Comparison of ENCODE assay signal across 31 cellular contexts in the genomic region with DNA sequence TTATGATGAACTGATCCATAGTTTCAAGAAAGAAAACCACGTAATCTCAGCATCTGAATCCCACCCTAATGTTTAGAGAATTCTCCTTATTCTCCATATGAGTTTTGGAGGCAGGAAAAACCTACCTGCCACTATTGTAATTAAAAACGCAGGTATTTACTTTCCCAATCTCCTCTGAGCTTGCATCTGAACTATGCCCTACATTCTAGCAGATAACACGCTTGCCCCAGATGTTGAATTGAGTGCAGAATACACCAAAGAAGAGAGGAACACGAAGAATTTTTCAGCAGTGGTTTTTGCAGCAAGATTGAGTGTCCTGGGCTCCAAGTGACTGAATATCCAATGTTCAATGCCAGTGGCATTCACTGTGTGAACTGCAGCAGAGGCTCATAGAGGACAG.
"Had no signal": no experiment of that assay in that cellular context is flagged by ENCODE, and none has a peak within 500 bp of the region (broad histone marks: within the 10 kb centered on the region; RNA-seq: fewer than 3 reads in every experiment).

No MANE protein-coding gene starts in this region.

- H3K4me1 ChIP-seq: ascending aorta, left lung, prostate gland, sigmoid colon, thyroid gland, upper lobe of left lung had no signal

- ATAC-seq: mucosa of descending colon; natural killer cell treated with Interleukin-12 subunit alpha and Interleukin-12 subunit beta and Interleukin-15 and Interleukin-18, amount 100 ng/mL, for 72 hours; stimulated activated naive B cell treated with anti-CD40 and anti-IgM and Interleukin-4, amounts not matched to agents 10 μg/mL and 1 μg/mL and 100 μg/mL, for 72 hours had no signal

- H3K27me3 ChIP-seq: ascending aorta, brain microvascular endothelial cell, dorsolateral prefrontal cortex, left lung, sigmoid colon, stomach, thyroid gland, upper lobe of left lung had no signal

- H3K27me3 Mint-ChIP-seq: activated naive CD8-positive, alpha-beta T cell treated with anti-CD3 and anti-CD28 coated beads, Interleukin-2, amount 10 ng/mL, durations not matched to agents 7 days and 5 days; natural killer cell treated with Interleukin-12 subunit alpha and Interleukin-12 subunit beta and Interleukin-15 and Interleukin-18, amount 100 ng/mL, for 72 hours had no signal

- H3K4me3 ChIP-seq: ascending aorta, coronary artery, dorsolateral prefrontal cortex, left lung, lung, mucosa of descending colon, prostate gland, sigmoid colon, stomach, thyroid gland, upper lobe of left lung had no signal

- H3K27ac ChIP-seq: ascending aorta, brain microvascular endothelial cell, coronary artery, dorsolateral prefrontal cortex, left lung, prostate gland, sigmoid colon, stomach, thyroid gland, upper lobe of left lung had no signal

- H3K36me3 ChIP-seq: ascending aorta, brain microvascular endothelial cell, left lung, prostate gland, sigmoid colon, stomach, thyroid gland, upper lobe of left lung had no signal

- H3K4me3 Mint-ChIP-seq: activated CD4-positive, alpha-beta memory T cell treated with anti-CD3 and anti-CD28 coated beads for 36 hours; activated naive CD4-positive, alpha-beta T cell treated with anti-CD3 and anti-CD28 coated beads for 36 hours; activated naive CD8-positive, alpha-beta T cell treated with anti-CD3 and anti-CD28 coated beads, Interleukin-2, amount 10 ng/mL, durations not matched to agents 7 days and 5 days; activated T-helper 1 cell treated with anti-CD3 and anti-CD28 coated beads, Interleukin-12 subunit alpha, Interleukin-12 subunit beta, Interleukin-2, Interleukin-4 antibody, amounts not matched to agents 30 ng/mL and 10 ng/mL and 1 ng/mL, durations not matched to agents 14 hours and 24 hours and 36 hours; natural killer cell treated with Interleukin-12 subunit alpha and Interleukin-12 subunit beta and Interleukin-15 and Interleukin-18, amount 100 ng/mL, for 72 hours; stimulated activated naive B cell treated with anti-CD40 and anti-IgM and Interleukin-4, amounts not matched to agents 10 μg/mL and 1 μg/mL and 100 μg/mL, for 72 hours; T-helper 2 cell treated with Interferon-gamma antibody and Interleukin-4, amounts not matched to agents 5 μg/mL and 100 μg/mL, for 36 hours had no signal

- H3K9me3 ChIP-seq: ascending aorta, mucosa of descending colon, prostate gland, sigmoid colon, thyroid gland, upper lobe of left lung had no signal

- H3K27ac Mint-ChIP-seq: activated CD4-positive, alpha-beta memory T cell treated with anti-CD3 and anti-CD28 coated beads for 36 hours; activated naive CD4-positive, alpha-beta T cell treated with anti-CD3 and anti-CD28 coated beads for 36 hours; activated naive CD8-positive, alpha-beta T cell treated with anti-CD3 and anti-CD28 coated beads, Interleukin-2, amount 10 ng/mL, durations not matched to agents 7 days and 5 days; activated T-helper 1 cell treated with anti-CD3 and anti-CD28 coated beads, Interleukin-12 subunit alpha, Interleukin-12 subunit beta, Interleukin-2, Interleukin-4 antibody, amounts not matched to agents 30 ng/mL and 10 ng/mL and 1 ng/mL, durations not matched to agents 14 hours and 24 hours and 36 hours; natural killer cell treated with Interleukin-12 subunit alpha and Interleukin-12 subunit beta and Interleukin-15 and Interleukin-18, amount 100 ng/mL, for 72 hours; stimulated activated naive B cell treated with anti-CD40 and anti-IgM and Interleukin-4, amounts not matched to agents 10 μg/mL and 1 μg/mL and 100 μg/mL, for 72 hours; T-helper 2 cell treated with Interferon-gamma antibody and Interleukin-4, amounts not matched to agents 5 μg/mL and 100 μg/mL, for 36 hours had no signal

- H3K9me3 Mint-ChIP-seq: activated CD4-positive, alpha-beta memory T cell treated with anti-CD3 and anti-CD28 coated beads for 36 hours; activated naive CD8-positive, alpha-beta T cell treated with anti-CD3 and anti-CD28 coated beads, Interleukin-2, amount 10 ng/mL, durations not matched to agents 7 days and 5 days; activated T-helper 1 cell treated with anti-CD3 and anti-CD28 coated beads, Interleukin-12 subunit alpha, Interleukin-12 subunit beta, Interleukin-2, Interleukin-4 antibody, amounts not matched to agents 30 ng/mL and 10 ng/mL and 1 ng/mL, durations not matched to agents 14 hours and 24 hours and 36 hours; T-helper 2 cell treated with Interferon-gamma antibody and Interleukin-4, amounts not matched to agents 5 μg/mL and 100 μg/mL, for 36 hours had no signal

- H3K4me1 Mint-ChIP-seq: activated naive CD8-positive, alpha-beta T cell treated with anti-CD3 and anti-CD28 coated beads, Interleukin-2, amount 10 ng/mL, durations not matched to agents 7 days and 5 days; stimulated activated naive B cell treated with anti-CD40 and anti-IgM and Interleukin-4, amounts not matched to agents 10 μg/mL and 1 μg/mL and 100 μg/mL, for 72 hours had no signal

- DNase-seq: activated CD4-positive, alpha-beta memory T cell treated with anti-CD3 and anti-CD28 coated beads for 36 hours; activated CD4-positive, alpha-beta T cell treated with anti-CD3 and anti-CD28 coated beads for 4 hours; activated CD8-positive, alpha-beta memory T cell treated with anti-CD3 and anti-CD28 coated beads, Interleukin-2, amount 50 U/mL, for 4 hours; activated effector memory CD4-positive, alpha-beta T cell treated with anti-CD3 and anti-CD28 coated beads, Interleukin-2, amount 50 U/mL, for 16 hours; activated naive CD4-positive, alpha-beta T cell treated with anti-CD3 and anti-CD28 coated beads for 36 hours; activated naive CD8-positive, alpha-beta T cell treated with anti-CD3 and anti-CD28 coated beads, Interleukin-2, amount 10 ng/mL, durations not matched to agents 7 days and 5 days; activated T-cell treated with anti-CD3 and anti-CD28 coated beads, Interleukin-2, amount 50 U/mL, for 1 hour; brain microvascular endothelial cell; dorsolateral prefrontal cortex; effector memory CD4-positive, alpha-beta T cell; head of caudate nucleus; hypothalamus; kidney glomerular epithelial cell; left lung; mucosa of descending colon; retina; sigmoid colon; small intestine; stimulated activated CD4-positive, alpha-beta T cell treated with anti-CD3 and anti-CD28 coated beads, Interleukin-1b, Interleukin-23, amount 100 ng/mL, for 48 hours; stimulated activated naive B cell treated with anti-CD40 and anti-IgM and Interleukin-4, amounts not matched to agents 10 μg/mL and 1 μg/mL and 100 μg/mL, for 72 hours; stomach; T-helper 1 cell; thyroid gland; upper lobe of left lung had no signal

- H3K36me3 Mint-ChIP-seq: activated CD4-positive, alpha-beta memory T cell treated with anti-CD3 and anti-CD28 coated beads for 36 hours; activated naive CD8-positive, alpha-beta T cell treated with anti-CD3 and anti-CD28 coated beads, Interleukin-2, amount 10 ng/mL, durations not matched to agents 7 days and 5 days; natural killer cell treated with Interleukin-12 subunit alpha and Interleukin-12 subunit beta and Interleukin-15 and Interleukin-18, amount 100 ng/mL, for 72 hours; stimulated activated naive B cell treated with anti-CD40 and anti-IgM and Interleukin-4, amounts not matched to agents 10 μg/mL and 1 μg/mL and 100 μg/mL, for 72 hours had no signal
